9 cellular contexts compared by ENCODE assay signal in the genomic region with DNA sequence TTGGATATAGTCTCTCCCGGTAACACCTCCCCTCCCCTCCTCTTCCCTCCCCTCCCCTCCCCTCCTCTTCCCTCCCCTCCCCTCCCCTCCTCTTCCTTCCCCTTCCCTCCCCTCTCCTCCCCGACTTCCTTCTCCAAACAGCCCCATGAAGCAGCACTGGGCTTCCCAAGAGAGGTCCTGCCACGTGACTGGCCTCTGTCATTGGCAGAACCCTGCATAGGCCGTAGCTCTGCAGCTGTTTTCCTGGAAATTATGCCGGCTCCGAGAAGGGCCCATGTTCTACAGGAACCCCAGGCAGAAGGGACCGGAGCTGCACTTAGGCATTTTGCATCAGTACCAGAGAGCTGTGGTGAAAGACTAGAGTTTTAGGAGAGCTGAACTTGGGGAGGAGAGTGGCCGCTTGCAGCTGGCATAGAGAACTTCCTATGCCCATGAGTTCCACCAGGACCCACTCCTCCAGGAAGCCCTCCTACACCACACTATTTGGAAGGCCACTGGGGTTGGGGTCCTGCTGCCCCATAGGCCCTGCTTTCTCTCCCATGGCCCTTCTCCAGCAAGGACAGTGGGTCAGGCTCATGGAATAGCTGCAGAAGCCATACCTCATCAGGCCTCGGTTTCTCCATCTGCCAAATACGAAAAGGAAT. TPM values are rescaled to one million over a fixed set of nuclear protein-coding genes. Genes with fewer than 3 reads are reported as not detected.
DNase-seq lines count a peak whose midpoint lies in the region; FAIRE-seq and TF ChIP-seq lines count a peak whose summit lies in the region.
"Had no signal": no experiment of that assay in that cellular context is flagged by ENCODE, and none has a peak within 500 bp of the region (broad histone marks: within the 10 kb centered on the region; RNA-seq: fewer than 3 reads in every experiment).

No MANE protein-coding gene starts in this region.

- no peak overlapping the region for H3K4me3 Mint-ChIP-seq in astrocyte (ENCODE audit: unreplicated experiment)

- no peaks in the 10 kb centered on the region for H3K36me3 ChIP-seq in astrocyte (ENCODE audit: insufficient read depth, low read length)
- H3K36me3 ChIP-seq in spleen: no peaks in the 10 kb centered on the region

- H3K9me3 ChIP-seq in astrocyte (ENCODE audit: insufficient read depth, low read depth, low read length) (no peaks in the 10 kb centered on the region), spleen (no peaks in the 10 kb centered on the region)

- WGBS in spleen, 5 donors: 21 to 29% (median 24%) methylated on average over 8 to 10 of the region's 10 CpGs

- H3K27ac Mint-ChIP-seq in astrocyte (ENCODE audit: unreplicated experiment): no peak overlapping the region

- no peaks in the 10 kb centered on the region for H3K36me3 Mint-ChIP-seq in astrocyte (ENCODE audit: low read depth, unreplicated experiment)

- H4K20me1 ChIP-seq in astrocyte (ENCODE audit: insufficient read depth, low read length): no peaks in the 10 kb centered on the region

- H3K27me3 ChIP-seq in astrocyte (ENCODE audit: insufficient read depth, low read length) (no peaks in the 10 kb centered on the region), layer of hippocampus (ENCODE audit: control insufficient read depth, insufficient read depth, low read length) (no peaks in the 10 kb centered on the region), spleen (replicated peaks in 1 of 7) (peaks cover 0 to 21% (median 7%) of the 10 kb centered on the region in 7 donors)

- peak overlapping the region; percentile 41 for H2AFZ ChIP-seq in astrocyte (ENCODE audit: low read depth, low read length)

- peaks cover 6% of the 10 kb centered on the region for H3K27me3 Mint-ChIP-seq in astrocyte (ENCODE audit: low read depth, unreplicated experiment)

- H3K4me3 ChIP-seq in astrocyte (ENCODE audit: insufficient read depth, low read depth, low read length) (no peak overlapping the region), spleen (peak overlapping the region in 1 of 8 donors; percentile 57)

- no peak overlapping the region for H3K27ac ChIP-seq in astrocyte (ENCODE audit: low read depth, low read length)
- peak overlapping the region; percentile 59 for H3K27ac ChIP-seq in layer of hippocampus (ENCODE audit: low read depth, low read length)
- peak overlapping the region in 7 of 8 donors; percentile 83 to 99 (median 95) for H3K27ac ChIP-seq in spleen

- H3K4me2 ChIP-seq in astrocyte (ENCODE audit: low read length): no peak overlapping the region

- TF ChIP-seq CTCF in astrocyte (IDR thresholded peaks at IDR 0.05; ENCODE audit: insufficient read depth, low read depth, low read length) (no peak), spleen (IDR thresholded peaks at IDR 0.05 in 8 of 11, conservative IDR thresholded peaks at IDR 0.05 in 3 of 11) (no peak)

- no peak for FAIRE-seq in astrocyte (lab: Jason Lieb, UNC)

- intact Hi-C loops in spleen (cut with DNase I; ENCODE audit: low total_unique reads): no loop called here

- H3K4me1 Mint-ChIP-seq in astrocyte (ENCODE audit: low read depth, unreplicated experiment): peaks cover 10% of the 10 kb centered on the region

- peaks cover 2% of the 10 kb centered on the region for H3K9me3 Mint-ChIP-seq in astrocyte (ENCODE audit: unreplicated experiment)

- no peaks in the 10 kb centered on the region for H3K79me2 ChIP-seq in astrocyte (ENCODE audit: insufficient read depth, low read length)

- TF ChIP-seq EP300 in Ishikawa (IDR thresholded peaks at IDR 0.05; ENCODE audit: borderline replicate concordance): no peak

- no peak for TF ChIP-seq RAD21 in Ishikawa (IDR thresholded peaks at IDR 0.05; ENCODE audit: low read depth)

- peaks cover 22% of the 10 kb centered on the region for H3K4me1 ChIP-seq in astrocyte (ENCODE audit: insufficient read depth, low read length)
- peaks cover 32 to 100% (median 73%) of the 10 kb centered on the region in 6 donors for H3K4me1 ChIP-seq in spleen

- DNase-seq in astrocyte (ENCODE audit: low read depth): no peak
- no peak for DNase-seq in spleen
- no peak for DNase-seq in DMS79 (lab: John Stamatoyannopoulos, UW)
- DNase-seq in A172 (ENCODE audit: low spot score): no peak
- no peak for DNase-seq in NCI-H524 (lab: John Stamatoyannopoulos, UW)
- DNase-seq in effector CD4-positive, alpha-beta T cell: no peak
- DNase-seq: activated CD4-positive, alpha-beta T cell treated with anti-CD3 and anti-CD28 coated beads for 1 hour had no signal

- TF ChIP-seq POLR2A in spleen (IDR thresholded peaks at IDR 0.05): no peak

- no peak overlapping the region for H3K9ac ChIP-seq in astrocyte (ENCODE audit: low read length)

TF ChIP-seq in Ishikawa, 13 proteins besides CTCF, POLR2A, EP300 and RAD21:
- TF ChIP-seq FOXM1 (IDR thresholded peaks at IDR 0.05; ENCODE audit: borderline replicate concordance, low read depth) (no peak), EGR1 (IDR thresholded peaks at IDR 0.05) (no peak)
- TF ChIP-seq, protein P1, sequence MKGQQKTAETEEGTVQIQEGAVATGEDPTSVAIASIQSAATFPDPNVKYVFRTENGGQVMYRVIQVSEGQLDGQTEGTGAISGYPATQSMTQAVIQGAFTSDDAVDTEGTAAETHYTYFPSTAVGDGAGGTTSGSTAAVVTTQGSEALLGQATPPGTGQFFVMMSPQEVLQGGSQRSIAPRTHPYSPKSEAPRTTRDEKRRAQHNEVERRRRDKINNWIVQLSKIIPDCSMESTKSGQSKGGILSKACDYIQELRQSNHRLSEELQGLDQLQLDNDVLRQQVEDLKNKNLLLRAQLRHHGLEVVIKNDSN (IDR thresholded peaks at IDR 0.05): peak; percentile 68

RNA-seq across cellular contexts. Expression of gene TNFAIP2, which starts 5.1 kb away (rescaled TPM):
- total RNA-seq in astrocyte (24.9 and 29.5 TPM in 2 replicates), spleen (100 to 1,000 TPM; 147 to 297 (median 261) TPM)
- 100 to 1,000 TPM in 2 of 3 donors, 10 to 100 TPM in 1; 90.2 to 410 (median 391) TPM for polyA plus RNA-seq in spleen
- 207 and 346 TPM in 2 replicates for total RNA-seq in A172 (2014; rRNA removed; shearing (Covaris generic))

RNA-seq across cellular contexts. Expression of gene EXOC3L4, which starts 23.6 kb away (rescaled TPM):
- total RNA-seq in astrocyte (not detected in 2 replicates), spleen (10 to 100 TPM in 4 of 7 donors, 1 to 10 TPM in 3; 2.0 to 30.0 (median 10.5) TPM)
- polyA plus RNA-seq in spleen: 10 to 100 TPM; 18.5 to 39.2 (median 25.4) TPM
- 3.7 and 8.2 TPM in 2 replicates for total RNA-seq in A172 (2014; rRNA removed; shearing (Covaris generic))

RNA-seq across cellular contexts. Expression of gene LBHD2, which starts 34.1 kb away (rescaled TPM):
- total RNA-seq in astrocyte: not detected in 2 replicates
- total RNA-seq in spleen: not detected
- under 1 TPM in 2 of 3 donors, not detected in 1; 0.52 to 0.55 TPM for polyA plus RNA-seq in spleen
- not detected in 2 replicates for total RNA-seq in A172 (2014; rRNA removed; shearing (Covaris generic))
